In genomic region chr17:73092518-73093135, GRCh38 we compare ENCODE assay signal across 8 cellular contexts.
DNase-seq lines count a peak whose midpoint lies in the region; ATAC-seq lines count a peak whose summit lies in the region.

TSS of gene SLC39A11 (minus strand) at chr17:73092688. CDS start at chr17:73088764, 3,924 bp downstream.

- H3K4me3 Mint-ChIP-seq in central memory CD8-positive, alpha-beta T cell = peak within 1 kb of the TSS; percentile 95

- H3K9me3 Mint-ChIP-seq in central memory CD8-positive, alpha-beta T cell = no peaks in the 10 kb centered on the region

- H3K36me3 Mint-ChIP-seq in central memory CD8-positive, alpha-beta T cell (ENCODE audit: insufficient read depth) = no peaks in the 10 kb centered on the region

- H3K27ac Mint-ChIP-seq in central memory CD8-positive, alpha-beta T cell (ENCODE audit: low read depth) = peak within 1 kb of the TSS; percentile 88

- H3K4me1 Mint-ChIP-seq in central memory CD8-positive, alpha-beta T cell = peaks cover 32% of the 10 kb centered on the region

- DNase-seq in AG08395 (ENCODE audit: low spot score) = peak; percentile 96
- DNase-seq in NCI-H226 = peak; percentile 94
- peak; percentile 73 to 80 (median 76) for DNase-seq in activated CD4-positive, CD25-positive, alpha-beta regulatory T cell (lab: John Stamatoyannopoulos, UW)
- DNase-seq in central memory CD8-positive, alpha-beta T cell (ENCODE audit: low spot score in 2 of 2) = peak; percentile 77 to 82
- peak; percentile 98 for DNase-seq in islet precursor cell
- peak; percentile 77 to 87 (median 85) for DNase-seq in stimulated activated CD4-positive, alpha-beta T cell treated with anti-CD3 and anti-CD28 coated beads, Interleukin-12 subunit alpha, Interleukin-12 subunit beta, amount 100 ng/mL, for 48 hours (ENCODE audit: low read depth in 2 of 3, low spot score in 1 of 3)

- ATAC-seq in GM18909 (IDR thresholded peaks at IDR 0.05; ENCODE audit: poor library complexity, unreplicated experiment) = peak; percentile 98
- peak; percentile 99 for ATAC-seq in HG03175 (IDR thresholded peaks at IDR 0.05; ENCODE audit: unreplicated experiment)
- ATAC-seq in central memory CD8-positive, alpha-beta T cell (replicated peaks; ENCODE audit: extremely low read depth, poor library complexity, severe bottlenecking) = peak; percentile 97

- peaks cover 22% of the 10 kb centered on the region for H3K27me3 Mint-ChIP-seq in central memory CD8-positive, alpha-beta T cell

Comparison
In these comparisons a context has a peak if more than half of its experiments do, and no peak if none do; other contexts are left out.
1. Peak in every context shown above with its lines: DNase-seq and ATAC-seq.